Comparison of ENCODE assay signal across 2 cellular contexts in genomic region chr19:33100894-33101644, GRCh38.
A peak's percentile ranks its signal among the peaks of the same experiment; 100 is the strongest.
TF ChIP-seq lines count a peak whose summit lies in the region.

No MANE protein-coding gene starts in this region.

TF ChIP-seq in A549, 52 proteins besides CTCF, POLR2A, EP300 and RAD21:
- TF ChIP-seq, protein P1, sequence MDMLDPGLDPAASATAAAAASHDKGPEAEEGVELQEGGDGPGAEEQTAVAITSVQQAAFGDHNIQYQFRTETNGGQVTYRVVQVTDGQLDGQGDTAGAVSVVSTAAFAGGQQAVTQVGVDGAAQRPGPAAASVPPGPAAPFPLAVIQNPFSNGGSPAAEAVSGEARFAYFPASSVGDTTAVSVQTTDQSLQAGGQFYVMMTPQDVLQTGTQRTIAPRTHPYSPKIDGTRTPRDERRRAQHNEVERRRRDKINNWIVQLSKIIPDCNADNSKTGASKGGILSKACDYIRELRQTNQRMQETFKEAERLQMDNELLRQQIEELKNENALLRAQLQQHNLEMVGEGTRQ (IDR thresholded peaks at IDR 0.05) = peak; percentile 59
- no peak for TF ChIP-seq RCOR1 (IDR thresholded peaks at IDR 0.05; ENCODE audit: low read depth, low read length)
- peak; percentile 75 for TF ChIP-seq GATA3 (IDR thresholded peaks at IDR 0.05; ENCODE audit: borderline replicate concordance)
- TF ChIP-seq SMC3 (IDR thresholded peaks at IDR 0.05) = 0 out of 3 replicates have a peak, but pooled peaks have one; percentile 12
- peak; percentile 87 for TF ChIP-seq MAFK (IDR thresholded peaks at IDR 0.05; ENCODE audit: partially characterized antibody)
- TF ChIP-seq FOSL2 (IDR thresholded peaks at IDR 0.05) = 0 out of 2 replicates have a peak, but pooled peaks have one; percentile 36
- TF ChIP-seq FOSL2 (CRISPR knock-in tag; IDR thresholded peaks at IDR 0.05) = peak; percentile 85
- peak; percentile 57 for TF ChIP-seq JUNB (IDR thresholded peaks at IDR 0.05)
- peak; percentile 51; the same call in 1 of the 2 replicates for TF ChIP-seq MAX (IDR thresholded peaks at IDR 0.05)
- TF ChIP-seq BHLHE40 (IDR thresholded peaks at IDR 0.05; ENCODE audit: low read depth, low read length) = no peak

TF ChIP-seq in WTC11, 78 proteins besides CTCF, POLR2A, EP300 and RAD21:
- TF ChIP-seq ZNF425 (CRISPR knock-in tag; conservative IDR thresholded peaks at IDR 0.05) (no peak), GABPB1 (CRISPR knock-in tag; IDR thresholded peaks at IDR 0.05) (0 out of 2 replicates have a peak, but pooled peaks have one; percentile 17), ETV6 (CRISPR knock-in tag; IDR thresholded peaks at IDR 0.05) (no peak), NR3C1 (CRISPR knock-in tag; conservative IDR thresholded peaks at IDR 0.05; ENCODE audit: low read depth) (no peak), RELA (CRISPR knock-in tag; IDR thresholded peaks at IDR 0.05; ENCODE audit: borderline replicate concordance) (no peak), MXD4 (CRISPR knock-in tag; IDR thresholded peaks at IDR 0.05; ENCODE audit: borderline replicate concordance) (no peak)
